In genomic region chrX:53374923-53375322, GRCh38 we compare ENCODE assay signal across 20 cellular contexts. TPM values are rescaled to one million over a fixed set of nuclear protein-coding genes. Genes with fewer than 3 reads are reported as not detected.
DNase-seq lines count a peak whose midpoint lies in the region; ATAC-seq, FAIRE-seq and TF ChIP-seq lines count a peak whose summit lies in the region.
"Had no signal": no experiment of that assay in that cellular context is flagged by ENCODE, and none has a peak within 500 bp of the region (broad histone marks: within the 10 kb centered on the region; RNA-seq: fewer than 3 reads in every experiment).

No MANE protein-coding gene starts in this region.

- H3K27me3 ChIP-seq in CD8-positive, alpha-beta memory T cell (ENCODE audit: insufficient read depth, low read length, poor library complexity, severe bottlenecking), result no peaks in the 10 kb centered on the region
- H3K27me3 ChIP-seq in PC-9 (ENCODE audit: insufficient read depth, low read depth), result no peaks in the 10 kb centered on the region
- H3K27me3 ChIP-seq: heart right ventricle, tibial artery had no signal

- H3K4me1 Mint-ChIP-seq in CD8-positive, alpha-beta memory T cell, result no peaks in the 10 kb centered on the region

- H3K27ac ChIP-seq in A549 (no peak overlapping the region), PC-9 (no peak overlapping the region)
- peak overlapping the region; percentile 38 for H3K27ac ChIP-seq in CD8-positive, alpha-beta memory T cell (ENCODE audit: low read depth, low read length)
- H3K27ac ChIP-seq: heart right ventricle, tibial artery had no signal

- H2AFZ ChIP-seq in PC-9, result no peak overlapping the region

- no peak for TF ChIP-seq EP300 in A549 (IDR thresholded peaks at IDR 0.05)

- peak in 1 of 2 experiments; percentile 9 for DNase-seq in A549 (ENCODE audit: low read depth in 1 of 2, low spot score in 1 of 2)
- no peak for DNase-seq in CD8-positive, alpha-beta memory T cell
- DNase-seq in MV-4-11 (lab: John Stamatoyannopoulos, UW), result peak; percentile 44
- no peak for DNase-seq in astrocyte of the spinal cord (ENCODE audit: low read depth, low spot score)
- DNase-seq in NCI-H774 (lab: John Stamatoyannopoulos, UW), result no peak
- no peak for DNase-seq in mucosa of descending colon
- DNase-seq in PC-9, result no peak
- DNase-seq: activated CD4-positive, alpha-beta memory T cell treated with anti-CD3 and anti-CD28 coated beads, Interleukin-2, amount 10 ng/mL, durations not matched to agents 7 days and 5 days; activated naive CD4-positive, alpha-beta T cell treated with anti-CD3 and anti-CD28 coated beads, Interleukin-2, amount 50 U/mL, for 16 hours; activated T-cell treated with anti-CD3 and anti-CD28 coated beads, Interleukin-2, amount 50 U/mL, for 48 hours; cortex of kidney; heart right ventricle; left ventricle myocardium superior; NCI-H1930; NCI-H226; small intestine; stimulated activated CD4-positive, alpha-beta T cell treated with anti-CD3 and anti-CD28 coated beads, Interleukin-2, amount 100 ng/mL, for 48 hours; stimulated activated naive CD4-positive, alpha-beta T cell treated with Interleukin-2 at 50 U/mL for 16 hours; tibial artery had no signal

- H3K9me2 ChIP-seq in PC-9 (ENCODE audit: insufficient read depth), result no peaks in the 10 kb centered on the region

- in situ Hi-C loops in astrocyte of the spinal cord (cut with HindIII; ENCODE audit: low sequenced_read_pairs), result no loop called here

- H3K4me1 ChIP-seq in A549 (no peaks in the 10 kb centered on the region), mucosa of descending colon (ENCODE audit: low read depth) (no peaks in the 10 kb centered on the region), PC-9 (replicated peaks; ENCODE audit: insufficient read depth) (no peaks in the 10 kb centered on the region)
- no peaks in the 10 kb centered on the region for H3K4me1 ChIP-seq in CD8-positive, alpha-beta memory T cell (ENCODE audit: insufficient read depth, low read length)
- H3K4me1 ChIP-seq: tibial artery had no signal

- H3K36me3 Mint-ChIP-seq in CD8-positive, alpha-beta memory T cell, result peaks cover 4 to 16% (median 6%) of the 10 kb centered on the region in 3 donors

- CTCF ChIA-PET in A549 (lab: Yijun Ruan, JAX), result interaction anchor here (1.0 kb wide), 1 partner anchor 9 kb away, joined by 4 read pairs; no protein-coding TSS in a partner anchor
- CTCF ChIA-PET in CD8-positive, alpha-beta memory T cell (lab: Charles Lee), result interaction anchor here (1.1 kb wide), 1 partner anchor 16 kb away, joined by 4 read pairs; no protein-coding TSS in a partner anchor
- CTCF ChIA-PET in PC-9 (lab: Charles Lee), result no interaction called here

- no peaks in the 10 kb centered on the region for H3K9me3 Mint-ChIP-seq in CD8-positive, alpha-beta memory T cell
- H3K9me3 Mint-ChIP-seq: activated CD4-positive, alpha-beta memory T cell treated with anti-CD3 and anti-CD28 coated beads, Interleukin-2, amount 10 ng/mL, durations not matched to agents 7 days and 5 days; T-helper 2 cell treated with Interferon-gamma antibody and Interleukin-4, amounts not matched to agents 5 μg/mL and 100 μg/mL, for 36 hours had no signal

- H3K4me2 ChIP-seq in A549, result no peak overlapping the region
- no peak overlapping the region for H3K4me2 ChIP-seq in PC-9

- no peak for FAIRE-seq in A549 (lab: Jason Lieb, UNC)
- FAIRE-seq: small intestine had no signal

- POLR2A ChIA-PET in A549 (lab: Yijun Ruan, JAX), result no interaction called here
- POLR2A ChIA-PET in CD8-positive, alpha-beta memory T cell (lab: Charles Lee), result no interaction called here
- POLR2A ChIA-PET in PC-9 (lab: Charles Lee; ENCODE audit: unreplicated experiment), result no interaction called here

- ATAC-seq in A549 (peak in 1 of 2 experiments; percentile 44; a peak in 3 of 6 replicates), mucosa of descending colon (no peak)
- ATAC-seq: left ventricle myocardium superior had no signal

- TF ChIP-seq CTCF in A549 (IDR thresholded peaks at IDR 0.05) (0 out of 3 replicates have a peak, but pooled peaks have one; percentile 9), astrocyte of the spinal cord (IDR thresholded peaks at IDR 0.05; ENCODE audit: low read depth, low read length) (peak; percentile 5), mucosa of descending colon (IDR thresholded peaks at IDR 0.05) (no peak), PC-9 (conservative IDR thresholded peaks at IDR 0.05) (no peak)

- intact Hi-C loops in mucosa of descending colon (cut with DNase I, micrococcal nuclease) (no loop called here), PC-9 (cut with micrococcal nuclease; ENCODE audit: unreplicated experiment) (no loop called here)

- H3K36me3 ChIP-seq in CD8-positive, alpha-beta memory T cell (ENCODE audit: insufficient read depth, low read length), result peaks cover 3% of the 10 kb centered on the region
- H3K36me3 ChIP-seq in mucosa of descending colon (ENCODE audit: low read depth), result no peaks in the 10 kb centered on the region
- H3K36me3 ChIP-seq in PC-9 (ENCODE audit: low read depth), result no peaks in the 10 kb centered on the region

- no TSS peak for BruUV-seq in PC-9 (replicated peaks; lab: Mats Ljungman, UMichigan)

- no peaks in the 10 kb centered on the region for H4K20me1 ChIP-seq in PC-9 (ENCODE audit: insufficient read depth)

- no peak for TF ChIP-seq RAD21 in A549 (conservative IDR thresholded peaks at IDR 0.05 in 1 of 2, IDR thresholded peaks at IDR 0.05 in 1 of 2)

- H3K9me3 ChIP-seq in A549 (no peaks in the 10 kb centered on the region), mucosa of descending colon (no peaks in the 10 kb centered on the region), PC-9 (ENCODE audit: insufficient read depth, low read depth) (no peaks in the 10 kb centered on the region)
- H3K9me3 ChIP-seq in CD8-positive, alpha-beta memory T cell (ENCODE audit: low read length), result no peaks in the 10 kb centered on the region

- no peaks in the 10 kb centered on the region for H3F3A ChIP-seq in PC-9 (ENCODE audit: insufficient read depth, low read depth)

- no peaks in the 10 kb centered on the region for H3K79me2 ChIP-seq in PC-9 (ENCODE audit: low read depth)

- H3K4me3 ChIP-seq in A549, result no peak overlapping the region
- H3K4me3 ChIP-seq in CD8-positive, alpha-beta memory T cell (ENCODE audit: low read length), result no peak overlapping the region
- H3K4me3 ChIP-seq in astrocyte of the spinal cord (ENCODE audit: low read depth, low read length), result no peak overlapping the region
- no peak overlapping the region for H3K4me3 ChIP-seq in mucosa of descending colon
- no peak overlapping the region for H3K4me3 ChIP-seq in PC-9
- H3K4me3 ChIP-seq: heart right ventricle, tibial artery had no signal

- H3K4me3 Mint-ChIP-seq in CD8-positive, alpha-beta memory T cell, result no peak overlapping the region
- H3K4me3 Mint-ChIP-seq: activated CD4-positive, alpha-beta memory T cell treated with anti-CD3 and anti-CD28 coated beads, Interleukin-2, amount 10 ng/mL, durations not matched to agents 7 days and 5 days; T-helper 2 cell treated with Interferon-gamma antibody and Interleukin-4, amounts not matched to agents 5 μg/mL and 100 μg/mL, for 36 hours had no signal

- H3K27ac Mint-ChIP-seq in CD8-positive, alpha-beta memory T cell, result peak overlapping the region in 1 of 8 donors; percentile 39
- H3K27ac Mint-ChIP-seq: activated CD4-positive, alpha-beta memory T cell treated with anti-CD3 and anti-CD28 coated beads, Interleukin-2, amount 10 ng/mL, durations not matched to agents 7 days and 5 days had no signal

- no peak for TF ChIP-seq POLR2A in A549 (IDR thresholded peaks at IDR 0.05; ENCODE audit: low read length)

- peaks cover 0 to under 1% of the 10 kb centered on the region in 2 donors for H3K27me3 Mint-ChIP-seq in CD8-positive, alpha-beta memory T cell
- H3K27me3 Mint-ChIP-seq: activated CD4-positive, alpha-beta memory T cell treated with anti-CD3 and anti-CD28 coated beads, Interleukin-2, amount 10 ng/mL, durations not matched to agents 7 days and 5 days had no signal

TF ChIP-seq in A549, 52 proteins besides CTCF, POLR2A, EP300 and RAD21 (continues in another document):
- TF ChIP-seq KDM1A (IDR thresholded peaks at IDR 0.05; ENCODE audit: low read depth) (no peak), JUN (IDR thresholded peaks at IDR 0.05) (no peak), POLR2AphosphoS2 (conservative IDR thresholded peaks at IDR 0.05; ENCODE audit: low read length) (no peak), NFE2L2 (conservative IDR thresholded peaks at IDR 0.05; ENCODE audit: low read length) (no peak)

RNA-seq across cellular contexts. Expression of gene SMC1A, which starts 47.5 kb away (rescaled TPM):
- polyA plus RNA-seq in A549 (2011; rRNA removed), result 85.4 and 100 TPM in 2 replicates
- 46.2 and 48.1 TPM in 2 replicates for polyA plus RNA-seq in A549 (2012; cell fraction: cytosol; rRNA removed)
- polyA plus RNA-seq in A549 (2012; cell fraction: nucleus; rRNA removed), result 55.1 and 84.6 TPM in 2 replicates
- polyA plus RNA-seq in A549 (2017; fragmentation: RNase III; extraction: RNeasy Plus Mini Kit Qiagen cat#74134 plus additional on column Dnase treatment), result 72.1 to 79.4 TPM (median 76.7 TPM) in 3 replicates
- polyA minus RNA-seq in A549 (2011; rRNA and poly(A)+ RNA removed), result 76.7 and 87.6 TPM in 2 replicates
- total RNA-seq in CD8-positive, alpha-beta memory T cell, result 100 to 1,000 TPM; 143 to 158 TPM
- 79.1 TPM for polyA plus RNA-seq in CD8-positive, alpha-beta memory T cell
- 10 to 100 TPM; 48.2 to 75.0 (median 72.8) TPM for total RNA-seq in mucosa of descending colon
- total RNA-seq in PC-9 (2021), result 114 and 162 TPM in 2 replicates

RNA-seq across cellular contexts. Expression of gene RIBC1, which starts 47.8 kb away (rescaled TPM):
- polyA plus RNA-seq in A549 (2011; rRNA removed) (0.52 and 0.73 TPM in 2 replicates), A549 (2017; fragmentation: RNase III; extraction: RNeasy Plus Mini Kit Qiagen cat#74134 plus additional on column Dnase treatment) (0.96 to 1.5 TPM (median 1.1 TPM) in 3 replicates)
- polyA plus RNA-seq in A549 (2012; cell fraction: cytosol; rRNA removed), result 0.24 and 0.29 TPM in 2 replicates
- 0.36 and 0.40 TPM in 2 replicates for polyA plus RNA-seq in A549 (2012; cell fraction: nucleus; rRNA removed)
- 0.29 and 0.68 TPM in 2 replicates for polyA minus RNA-seq in A549 (2011; rRNA and poly(A)+ RNA removed)
- 1 to 10 TPM; 1.2 TPM for total RNA-seq in CD8-positive, alpha-beta memory T cell
- polyA plus RNA-seq in CD8-positive, alpha-beta memory T cell, result 0.26 TPM
- total RNA-seq in mucosa of descending colon (under 1 TPM; 0.43 to 0.94 (median 0.76) TPM), PC-9 (2021) (2.2 and 4.5 TPM in 2 replicates)

RNA-seq across cellular contexts. Expression of gene HSD17B10, which starts 59.2 kb away (rescaled TPM):
- polyA plus RNA-seq in A549 (2011; rRNA removed), result 139 and 155 TPM in 2 replicates
- 268 and 301 TPM in 2 replicates for polyA plus RNA-seq in A549 (2012; cell fraction: cytosol; rRNA removed)
- 255 and 270 TPM in 2 replicates for polyA plus RNA-seq in A549 (2012; cell fraction: nucleus; rRNA removed)
- polyA plus RNA-seq in A549 (2017; fragmentation: RNase III; extraction: RNeasy Plus Mini Kit Qiagen cat#74134 plus additional on column Dnase treatment), result 147 to 153 TPM (median 149 TPM) in 3 replicates
- polyA minus RNA-seq in A549 (2011; rRNA and poly(A)+ RNA removed), result 81.2 and 115 TPM in 2 replicates
- total RNA-seq in CD8-positive, alpha-beta memory T cell, result 100 to 1,000 TPM; 150 to 155 TPM
- polyA plus RNA-seq in CD8-positive, alpha-beta memory T cell, result 151 TPM
- total RNA-seq in mucosa of descending colon, result 10 to 100 TPM; 53.4 to 75.8 (median 60.3) TPM
- total RNA-seq in PC-9 (2021), result 204 and 234 TPM in 2 replicates

Comparison
In these comparisons a context has a peak if more than half of its experiments do, and no peak if none do; other contexts are left out.
1. CTCF ChIP-seq: peak in A549 (single experiment) and astrocyte of the spinal cord (single experiment); none in mucosa of descending colon (single experiment) and PC-9 (single experiment).